In the genomic region with DNA sequence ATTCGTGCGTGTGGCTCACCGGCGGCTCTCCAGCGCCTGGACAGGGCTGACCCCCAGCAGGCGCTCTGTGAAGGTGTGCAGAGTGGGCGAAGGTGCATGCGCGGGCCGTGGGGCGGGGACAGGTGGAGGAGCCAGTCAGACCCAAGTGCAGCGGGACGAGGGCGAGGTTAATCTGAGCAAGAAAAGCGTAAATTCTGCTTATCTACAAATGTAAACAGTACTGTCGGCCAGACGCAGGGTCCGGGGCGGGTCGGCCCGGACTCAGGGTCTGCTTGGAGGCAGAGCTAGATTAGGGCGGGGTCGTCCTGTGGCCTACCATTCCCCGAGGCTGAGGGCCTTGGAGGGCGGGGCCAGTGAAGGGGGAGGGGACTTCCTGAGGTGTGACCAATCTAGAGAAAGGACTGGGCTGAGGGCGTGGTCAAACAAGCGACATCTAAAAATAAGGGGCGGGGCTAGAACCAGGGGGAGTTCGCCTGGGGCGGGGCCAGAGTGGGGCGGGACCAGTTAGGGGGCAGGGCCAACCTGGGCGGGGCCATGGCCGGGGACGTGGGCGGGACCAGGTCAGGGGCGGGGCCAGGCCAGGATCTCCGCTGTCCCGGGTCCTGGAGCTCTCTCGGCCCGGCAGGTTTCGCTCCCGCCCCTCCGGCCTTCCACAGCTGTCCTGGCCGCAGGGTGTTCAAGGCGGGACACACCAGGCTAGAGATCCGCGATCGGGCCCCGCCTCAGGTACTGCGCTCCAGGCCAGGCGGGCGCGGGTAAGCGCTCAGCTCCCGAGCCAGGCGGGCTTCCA, we compare ENCODE assay signal across 8 cellular contexts. TPM values are rescaled to one million over a fixed set of nuclear protein-coding genes. Genes with fewer than 3 reads are reported as not detected.
DNase-seq lines count a peak whose midpoint lies in the region; ATAC-seq and TF ChIP-seq lines count a peak whose summit lies in the region.

Gene SEC14L5 (plus strand): TSS at position 611 of the 790 bp plus-strand sequence. CDS start 994 bp downstream, outside the sequence.

- H3K9me3 ChIP-seq in HUES64 (ENCODE audit: insufficient read depth, low read depth, low read length): no peaks in the 10 kb centered on the region

- peak; percentile 65 for ATAC-seq in GM21360 (IDR thresholded peaks at IDR 0.05; ENCODE audit: unreplicated experiment)

- H3K36me3 ChIP-seq in HUES64 (ENCODE audit: insufficient read depth, low read length): no peaks in the 10 kb centered on the region

- H3K4me3 ChIP-seq in HUES64 (ENCODE audit: low read length): peak within 1 kb of the TSS; percentile 77

- TF ChIP-seq CTCF in C4-2B (conservative IDR thresholded peaks at IDR 0.05): no peak; the same call in 1 of the 2 replicates

- H3K27ac ChIP-seq in C4-2B: peak within 1 kb of the TSS; percentile 62
- H3K27ac ChIP-seq in HUES64 (ENCODE audit: low read depth, low read length): no peak within 1 kb of the TSS
- H3K27ac ChIP-seq in epithelial cell of prostate: peak within 1 kb of the TSS; percentile 38

- H3K27me3 ChIP-seq in HUES64 (ENCODE audit: insufficient read depth, low read length): no peaks in the 10 kb centered on the region

- DNase-seq in OCI-M1 (lab: John Stamatoyannopoulos, UW) (peak; percentile 98), activated T-cell treated with anti-CD3 and anti-CD28 coated beads for 48 hours (ENCODE audit: low read depth) (peak; percentile 88), epithelial cell of prostate (ENCODE audit: low read depth, low spot score) (peak; percentile 81), middle frontal gyrus (ENCODE audit: extremely low spot score, low spot score) (peak; percentile 91)
- peak; percentile 53 to 72 for DNase-seq in stimulated activated CD8-positive, alpha-beta memory T cell treated with anti-CD3 and anti-CD28 coated beads, Interleukin-15, amount 100 ng/mL, for 4 hours (ENCODE audit: low read depth in 2 of 2)

- no peak within 1 kb of the TSS for H3K9ac ChIP-seq in HUES64 (ENCODE audit: low read depth, low read length)

- peaks cover 7% of the 10 kb centered on the region; the same call in 1 of the 2 replicates for H3K4me1 ChIP-seq in HUES64 (ENCODE audit: insufficient read depth, low read length)

- WGBS in HUES64: 1% methylated on average over 56 of the region's 56 CpGs

RNA-seq across cellular contexts. Expression of gene SEC14L5, which starts in this region (rescaled TPM):
- polyA plus RNA-seq in HUES64 (2013, experiment 1 of 2): 1.2 TPM
- polyA plus RNA-seq in HUES64 (2013, experiment 2 of 2): 1.3 TPM
